ENCODE assay signal across 12 cellular contexts in the genomic region with DNA sequence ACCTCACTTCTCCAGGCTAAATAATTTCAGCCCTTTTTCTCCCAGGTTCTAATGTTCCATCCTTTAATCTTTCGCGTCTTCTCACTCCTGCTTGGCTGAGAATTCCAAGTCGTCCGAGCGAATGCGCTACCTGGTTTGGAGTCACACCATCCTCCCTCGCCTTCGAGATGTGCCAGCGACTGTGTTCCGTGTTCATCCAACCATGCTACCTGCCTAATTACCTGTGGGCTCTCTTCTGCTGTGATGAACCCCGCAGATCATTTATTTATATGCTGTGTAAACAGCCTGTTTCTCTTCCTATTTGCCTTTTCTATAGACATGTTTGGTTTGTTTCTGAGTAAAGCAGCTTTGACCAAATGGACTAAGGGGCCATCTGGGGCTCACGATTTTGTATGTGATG.
A peak's percentile ranks its signal among the peaks of the same experiment; 100 is the strongest.
DNase-seq lines count a peak whose midpoint lies in the region; ATAC-seq, FAIRE-seq and TF ChIP-seq lines count a peak whose summit lies in the region.
"Had no signal": no experiment of that assay in that cellular context is flagged by ENCODE, and none has a peak within 500 bp of the region (broad histone marks: within the 10 kb centered on the region; RNA-seq: fewer than 3 reads in every experiment).

No MANE protein-coding gene starts in this region.

- peak; percentile 14 for ATAC-seq in GM21528 (IDR thresholded peaks at IDR 0.05; ENCODE audit: low FRiP score, unreplicated experiment)

- DNase-seq in COR-L47 (lab: John Stamatoyannopoulos, UW) (peak; percentile 44), NCI-H2081 (lab: John Stamatoyannopoulos, UW) (peak; percentile 54 to 84), chondrocyte (ENCODE audit: low spot score) (no peak), CD1c-positive myeloid dendritic cell (ENCODE audit: extremely low spot score) (no peak), midbrain (lab: John Stamatoyannopoulos, UW) (no peak), frontal cortex (ENCODE audit: low spot score in 2 of 2) (no peak), NOMO-1 treated with dmso at 0.1 percent for 144 hours (lab: John Stamatoyannopoulos, UW; ENCODE audit: unreplicated experiment) (no peak)
- DNase-seq: activated naive CD4-positive, alpha-beta T cell; NCI-H82; stimulated activated CD8-positive, alpha-beta memory T cell treated with anti-CD3 and anti-CD28 coated beads, Interleukin-4, amount 100 ng/mL, for 48 hours; trophoblast cell had no signal

- H3K4me3 Mint-ChIP-seq in chondrocyte (ENCODE audit: unreplicated experiment) = no peak overlapping the region

- peaks cover 47% of the 10 kb centered on the region for H3K4me1 Mint-ChIP-seq in chondrocyte (ENCODE audit: low read depth)

- H3K27me3 Mint-ChIP-seq in chondrocyte (ENCODE audit: low read depth) = no peaks in the 10 kb centered on the region

- peak overlapping the region; percentile 53 for H3K27ac Mint-ChIP-seq in chondrocyte (ENCODE audit: unreplicated experiment)

- no peak for TF ChIP-seq CTCF in chondrocyte (IDR thresholded peaks at IDR 0.05)

- peaks cover 13% of the 10 kb centered on the region for H3K36me3 Mint-ChIP-seq in chondrocyte (ENCODE audit: low read depth)

- no peak for FAIRE-seq in frontal cortex (lab: Jason Lieb, UNC)

- H3K9me3 Mint-ChIP-seq in chondrocyte (ENCODE audit: low read depth) = no peaks in the 10 kb centered on the region

Comparison
In these comparisons a context has a peak if more than half of its experiments do, and no peak if none do; other contexts are left out.
1. DNase-seq: peak in COR-L47 (single experiment) and NCI-H2081 (2 of 2); none in chondrocyte (single experiment), CD1c-positive myeloid dendritic cell (single experiment), midbrain (single experiment), frontal cortex (0 of 2) and NOMO-1 treated with dmso at 0.1 percent for 144 hours (single experiment).